Comparison of ENCODE assay signal across 24 cellular contexts in genomic region chrX:69523314-69523713, GRCh38. TPM values are rescaled to one million over a fixed set of nuclear protein-coding genes. Genes with fewer than 3 reads are reported as not detected.
"Had no signal": no experiment of that assay in that cellular context is flagged by ENCODE, and none has a peak within 500 bp of the region (broad histone marks: within the 10 kb centered on the region; RNA-seq: fewer than 3 reads in every experiment).

No MANE protein-coding gene starts in this region.

- H3K27me3 ChIP-seq: colonic mucosa, neural progenitor cell, testis, uterus had no signal

- H3K4me3 Mint-ChIP-seq: activated B cell treated with CpG ODN at 0.5 μM for 24 hours; activated naive CD8-positive, alpha-beta T cell treated with anti-CD3 and anti-CD28 coated beads, Interleukin-2, amount 10 ng/mL, durations not matched to agents 7 days and 5 days; naive thymus-derived CD8-positive, alpha-beta T cell; neural progenitor cell had no signal

- H3K27me3 Mint-ChIP-seq: activated naive CD8-positive, alpha-beta T cell treated with anti-CD3 and anti-CD28 coated beads, Interleukin-2, amount 10 ng/mL, durations not matched to agents 7 days and 5 days had no signal

- H3K27ac Mint-ChIP-seq: activated B cell treated with CpG ODN at 0.5 μM for 24 hours; activated naive CD8-positive, alpha-beta T cell treated with anti-CD3 and anti-CD28 coated beads, Interleukin-2, amount 10 ng/mL, durations not matched to agents 7 days and 5 days; naive thymus-derived CD8-positive, alpha-beta T cell; neural progenitor cell had no signal

- DNase-seq: activated B cell treated with CpG ODN at 0.5 μM for 24 hours; activated CD4-positive, alpha-beta T cell treated with anti-CD3 and anti-CD28 coated beads for 4 hours; activated CD4-positive, alpha-beta T cell treated with anti-CD3 and anti-CD28 coated beads, Interleukin-2, amount 50 U/mL, for 48 hours; activated naive CD4-positive, alpha-beta T cell treated with Interleukin-2 at 50 U/mL for 16 hours; activated naive CD8-positive, alpha-beta T cell treated with anti-CD3 and anti-CD28 coated beads, Interleukin-2, amount 10 ng/mL, durations not matched to agents 7 days and 5 days; activated T-cell treated with anti-CD3 and anti-CD28 coated beads, Interleukin-2, amount 50 U/mL, for 48 hours; amniotic stem cell; colonic mucosa; dorsolateral prefrontal cortex; glutamatergic neuron; hypothalamus; left colon; lower lobe of right lung; naive thymus-derived CD8-positive, alpha-beta T cell; stimulated activated CD4-positive, alpha-beta T cell treated with anti-CD3 and anti-CD28 coated beads, Interleukin-2, amount 100 ng/mL, for 48 hours; stimulated activated CD8-positive, alpha-beta memory T cell treated with anti-CD3 and anti-CD28 coated beads, Interleukin-4, amount 100 ng/mL, for 48 hours; stimulated activated naive CD4-positive, alpha-beta T cell; T-helper 9 cell; testis; trophoblast cell; uterus had no signal

- H3K9me3 Mint-ChIP-seq: activated B cell treated with CpG ODN at 0.5 μM for 24 hours; activated naive CD8-positive, alpha-beta T cell treated with anti-CD3 and anti-CD28 coated beads, Interleukin-2, amount 10 ng/mL, durations not matched to agents 7 days and 5 days; naive thymus-derived CD8-positive, alpha-beta T cell; neural progenitor cell had no signal

- H3K4me1 Mint-ChIP-seq: activated B cell treated with CpG ODN at 0.5 μM for 24 hours; activated naive CD8-positive, alpha-beta T cell treated with anti-CD3 and anti-CD28 coated beads, Interleukin-2, amount 10 ng/mL, durations not matched to agents 7 days and 5 days had no signal

- H3K27ac ChIP-seq: breast epithelium, colonic mucosa, dorsolateral prefrontal cortex, esophagus muscularis mucosa, lower lobe of right lung, neural progenitor cell, testis, uterus had no signal

- H3K4me1 ChIP-seq: breast epithelium, colonic mucosa, esophagus muscularis mucosa, lower lobe of right lung, testis, uterus had no signal

- H3K9me3 ChIP-seq: breast epithelium, colonic mucosa, esophagus muscularis mucosa, lower lobe of right lung, testis, uterus had no signal

- H3K4me3 ChIP-seq: breast epithelium, colonic mucosa, dorsolateral prefrontal cortex, esophagus muscularis mucosa, lower lobe of right lung, neural progenitor cell, testis, uterus had no signal

- H3K36me3 Mint-ChIP-seq: activated naive CD8-positive, alpha-beta T cell treated with anti-CD3 and anti-CD28 coated beads, Interleukin-2, amount 10 ng/mL, durations not matched to agents 7 days and 5 days; naive thymus-derived CD8-positive, alpha-beta T cell; neural progenitor cell had no signal

- ATAC-seq: left colon; lower lobe of right lung; naive thymus-derived CD8-positive, alpha-beta T cell had no signal

- H3K36me3 ChIP-seq: breast epithelium, colonic mucosa, esophagus muscularis mucosa, lower lobe of right lung, neural progenitor cell, uterus had no signal

RNA-seq across cellular contexts. Expression of gene NALF2, which starts 19.2 kb away (rescaled TPM):
- total RNA-seq: activated naive CD8-positive, alpha-beta T cell treated with anti-CD3 and anti-CD28 coated beads, Interleukin-2, amount 10 ng/mL, durations not matched to agents 7 days and 5 days; naive thymus-derived CD8-positive, alpha-beta T cell had no signal
- polyA plus RNA-seq: naive thymus-derived CD8-positive, alpha-beta T cell had no signal
